ENCODE assay signal across 8 cellular contexts in genomic region chr11:66728760-66729385, GRCh38. TPM values are rescaled to one million over a fixed set of nuclear protein-coding genes. Genes with fewer than 3 reads are reported as not detected.
A peak's percentile ranks its signal among the peaks of the same experiment; 100 is the strongest.
DNase-seq lines count a peak whose midpoint lies in the region; ATAC-seq and TF ChIP-seq lines count a peak whose summit lies in the region.

TSS of gene SPTBN2 (minus strand) at chr11:66729216. CDS start at chr11:66721240, 7,976 bp downstream.

- H3K36me3 Mint-ChIP-seq in CD8-positive, alpha-beta memory T cell = no peaks in the 10 kb centered on the region
- H3K36me3 Mint-ChIP-seq in brain = no peaks in the 10 kb centered on the region

- no peaks in the 10 kb centered on the region for H3K36me3 ChIP-seq in CD8-positive, alpha-beta memory T cell (ENCODE audit: insufficient read depth, low read length)
- H3K36me3 ChIP-seq in Loucy (ENCODE audit: insufficient read depth, low read length) = no peaks in the 10 kb centered on the region

- H3K9me2 ChIP-seq in Loucy (replicated peaks; ENCODE audit: low read depth, low read length) = no peaks in the 10 kb centered on the region

- peaks cover 35% of the 10 kb centered on the region for H3K27me3 ChIP-seq in CD8-positive, alpha-beta memory T cell (ENCODE audit: insufficient read depth, low read length, poor library complexity, severe bottlenecking)
- no peaks in the 10 kb centered on the region for H3K27me3 ChIP-seq in Loucy (ENCODE audit: insufficient read depth, low read length, poor library complexity, severe bottlenecking)

- DNase-seq in CD8-positive, alpha-beta memory T cell = no peak
- DNase-seq in left colon (peak in 1 of 2 donors; percentile 24), substantia nigra (lab: John Stamatoyannopoulos, UW) (no peak), NCI-H1694 (lab: John Stamatoyannopoulos, UW) (no peak), LoVo (ENCODE audit: low spot score) (no peak)

- intact Hi-C loops in left colon (cut with DNase I, micrococcal nuclease) = no loop called here

- peak within 1 kb of the TSS; percentile 47 for H2AFZ ChIP-seq in Loucy (ENCODE audit: low read length)

- peaks cover 9% of the 10 kb centered on the region; the same call in 1 of the 2 replicates for H3F3A ChIP-seq in Loucy (ENCODE audit: low read depth)

- no peaks in the 10 kb centered on the region for H3K9me3 ChIP-seq in CD8-positive, alpha-beta memory T cell (ENCODE audit: low read length)
- no peaks in the 10 kb centered on the region for H3K9me3 ChIP-seq in Loucy (ENCODE audit: insufficient read depth, low read depth, low read length)

- peak within 1 kb of the TSS; percentile 56 for H3K4me2 ChIP-seq in Loucy (ENCODE audit: low read depth, low read length, poor library complexity, severe bottlenecking)

- no peaks in the 10 kb centered on the region for H4K20me1 ChIP-seq in Loucy (ENCODE audit: insufficient read depth, low read length, poor library complexity, severe bottlenecking)

- peaks cover 15 to 20% (median 16%) of the 10 kb centered on the region in 3 donors for H3K4me1 Mint-ChIP-seq in CD8-positive, alpha-beta memory T cell
- peaks cover 29% of the 10 kb centered on the region for H3K4me1 Mint-ChIP-seq in brain

- H3K4me3 Mint-ChIP-seq in CD8-positive, alpha-beta memory T cell = peak within 1 kb of the TSS; percentile 75 to 93 (median 83)
- peak within 1 kb of the TSS; percentile 86 to 93 (median 92) for H3K4me3 Mint-ChIP-seq in brain

- peaks cover 0 to 2% (median 0%) of the 10 kb centered on the region in 5 donors for H3K9me3 Mint-ChIP-seq in CD8-positive, alpha-beta memory T cell
- H3K9me3 Mint-ChIP-seq in brain = peaks cover 0 to 3% (median 0%) of the 10 kb centered on the region in 5 experiments

- H3K79me2 ChIP-seq in Loucy (ENCODE audit: insufficient read depth, low read length) = peaks cover 5% of the 10 kb centered on the region; the same call in 1 of the 2 replicates

- H3K4me1 ChIP-seq in CD8-positive, alpha-beta memory T cell (ENCODE audit: insufficient read depth, low read length) = peaks cover 7% of the 10 kb centered on the region
- H3K4me1 ChIP-seq in Loucy (ENCODE audit: insufficient read depth, low read length, poor library complexity, severe bottlenecking) = peaks cover 41% of the 10 kb centered on the region

- no peak for TF ChIP-seq CTCF in Loucy (conservative IDR thresholded peaks at IDR 0.05; ENCODE audit: low read length)
- TF ChIP-seq CTCF in brain (conservative IDR thresholded peaks at IDR 0.05) = no peak

- H3K27ac Mint-ChIP-seq in CD8-positive, alpha-beta memory T cell = peak within 1 kb of the TSS in 4 of 8 donors; percentile 12 to 76 (median 56)
- peak within 1 kb of the TSS; percentile 81 to 99 (median 98) for H3K27ac Mint-ChIP-seq in brain

- CTCF ChIA-PET in CD8-positive, alpha-beta memory T cell (lab: Charles Lee) = no interaction called here

- peak within 1 kb of the TSS; percentile 54 for H3K9ac ChIP-seq in Loucy (ENCODE audit: low read depth, low read length, poor library complexity, severe bottlenecking)

- no peak within 1 kb of the TSS for H3K27ac ChIP-seq in CD8-positive, alpha-beta memory T cell (ENCODE audit: low read depth, low read length)
- peak within 1 kb of the TSS; percentile 3 for H3K27ac ChIP-seq in substantia nigra (ENCODE audit: low read depth, low read length, poor library complexity, severe bottlenecking)

- POLR2A ChIA-PET in CD8-positive, alpha-beta memory T cell (lab: Charles Lee) = no interaction called here

- H3K4me3 ChIP-seq in CD8-positive, alpha-beta memory T cell (ENCODE audit: low read length) = no peak within 1 kb of the TSS
- H3K4me3 ChIP-seq in Loucy (ENCODE audit: low read length, poor library complexity, severe bottlenecking) = peak within 1 kb of the TSS; percentile 59

- ATAC-seq in left colon = peak; percentile 27
- ATAC-seq in HG02840 (IDR thresholded peaks at IDR 0.05; ENCODE audit: low FRiP score, unreplicated experiment) = no peak

- peaks cover 41 to 71% of the 10 kb centered on the region in 2 donors for H3K27me3 Mint-ChIP-seq in CD8-positive, alpha-beta memory T cell
- H3K27me3 Mint-ChIP-seq in brain = peaks cover 3% of the 10 kb centered on the region

RNA-seq across cellular contexts. Expression of gene SPTBN2, which starts in this region (rescaled TPM):
- total RNA-seq in CD8-positive, alpha-beta memory T cell = under 1 TPM; 0.81 to 0.84 TPM
- polyA plus RNA-seq in CD8-positive, alpha-beta memory T cell = not detected
- 115 TPM for polyA plus RNA-seq in brain (ENCODE audit: insufficient read depth, low read depth, low replicate concordance)
- 1 to 10 TPM; 3.9 to 7.3 TPM for total RNA-seq in left colon

Comparison
In these comparisons a context has a peak if more than half of its experiments do, and no peak if none do; other contexts are left out.
1. RNA of gene SPTBN2 (polyA plus RNA-seq): 115 TPM in brain (single experiment); not detected in CD8-positive, alpha-beta memory T cell (single experiment); every median in the first group is over 100 times any median in the second.